Comparison of ENCODE assay signal across 1 cellular context in the genomic region with DNA sequence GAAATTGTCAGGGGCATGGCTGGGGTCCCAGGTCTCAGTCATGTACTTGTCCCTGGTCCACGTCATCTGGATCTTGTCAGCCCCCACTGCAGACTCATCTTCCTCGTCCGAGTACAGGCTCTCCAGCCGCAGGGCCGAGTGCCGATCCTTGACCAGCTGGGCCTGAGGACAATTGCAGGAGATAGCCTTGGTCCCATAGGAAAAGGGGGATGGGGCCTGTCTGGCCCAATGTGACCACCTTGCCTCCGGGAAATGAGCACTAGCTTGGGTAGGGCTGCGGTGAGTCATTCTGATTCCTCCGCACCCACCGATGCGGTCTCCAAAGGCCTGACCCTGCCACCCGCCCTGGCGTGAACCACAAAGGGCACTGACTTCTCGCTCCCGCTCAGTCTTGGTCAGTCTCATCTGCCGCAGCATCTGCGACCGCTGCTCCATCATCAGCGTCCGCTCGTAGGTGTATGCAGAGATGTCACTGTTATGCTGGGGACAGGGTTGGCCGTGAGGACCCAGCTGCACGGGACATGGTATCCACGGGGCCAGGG.
TF ChIP-seq lines count a peak whose summit lies in the region.

No MANE protein-coding gene starts in this region.

TF ChIP-seq in GM23338, 12 proteins besides CTCF, POLR2A, EP300 and RAD21:
- TF ChIP-seq ZNF114 (CRISPR knock-in tag; IDR thresholded peaks at IDR 0.05) (no peak), CREB1 (CRISPR knock-in tag; IDR thresholded peaks at IDR 0.05; ENCODE audit: low read depth) (no peak), POLR2AphosphoS5 (IDR thresholded peaks at IDR 0.05; ENCODE audit: low read depth) (no peak; the same call in 1 of the 2 replicates), EZH2 (IDR thresholded peaks at IDR 0.05; ENCODE audit: low read depth, unreplicated experiment) (no peak)
- TF ChIP-seq, protein P1, sequence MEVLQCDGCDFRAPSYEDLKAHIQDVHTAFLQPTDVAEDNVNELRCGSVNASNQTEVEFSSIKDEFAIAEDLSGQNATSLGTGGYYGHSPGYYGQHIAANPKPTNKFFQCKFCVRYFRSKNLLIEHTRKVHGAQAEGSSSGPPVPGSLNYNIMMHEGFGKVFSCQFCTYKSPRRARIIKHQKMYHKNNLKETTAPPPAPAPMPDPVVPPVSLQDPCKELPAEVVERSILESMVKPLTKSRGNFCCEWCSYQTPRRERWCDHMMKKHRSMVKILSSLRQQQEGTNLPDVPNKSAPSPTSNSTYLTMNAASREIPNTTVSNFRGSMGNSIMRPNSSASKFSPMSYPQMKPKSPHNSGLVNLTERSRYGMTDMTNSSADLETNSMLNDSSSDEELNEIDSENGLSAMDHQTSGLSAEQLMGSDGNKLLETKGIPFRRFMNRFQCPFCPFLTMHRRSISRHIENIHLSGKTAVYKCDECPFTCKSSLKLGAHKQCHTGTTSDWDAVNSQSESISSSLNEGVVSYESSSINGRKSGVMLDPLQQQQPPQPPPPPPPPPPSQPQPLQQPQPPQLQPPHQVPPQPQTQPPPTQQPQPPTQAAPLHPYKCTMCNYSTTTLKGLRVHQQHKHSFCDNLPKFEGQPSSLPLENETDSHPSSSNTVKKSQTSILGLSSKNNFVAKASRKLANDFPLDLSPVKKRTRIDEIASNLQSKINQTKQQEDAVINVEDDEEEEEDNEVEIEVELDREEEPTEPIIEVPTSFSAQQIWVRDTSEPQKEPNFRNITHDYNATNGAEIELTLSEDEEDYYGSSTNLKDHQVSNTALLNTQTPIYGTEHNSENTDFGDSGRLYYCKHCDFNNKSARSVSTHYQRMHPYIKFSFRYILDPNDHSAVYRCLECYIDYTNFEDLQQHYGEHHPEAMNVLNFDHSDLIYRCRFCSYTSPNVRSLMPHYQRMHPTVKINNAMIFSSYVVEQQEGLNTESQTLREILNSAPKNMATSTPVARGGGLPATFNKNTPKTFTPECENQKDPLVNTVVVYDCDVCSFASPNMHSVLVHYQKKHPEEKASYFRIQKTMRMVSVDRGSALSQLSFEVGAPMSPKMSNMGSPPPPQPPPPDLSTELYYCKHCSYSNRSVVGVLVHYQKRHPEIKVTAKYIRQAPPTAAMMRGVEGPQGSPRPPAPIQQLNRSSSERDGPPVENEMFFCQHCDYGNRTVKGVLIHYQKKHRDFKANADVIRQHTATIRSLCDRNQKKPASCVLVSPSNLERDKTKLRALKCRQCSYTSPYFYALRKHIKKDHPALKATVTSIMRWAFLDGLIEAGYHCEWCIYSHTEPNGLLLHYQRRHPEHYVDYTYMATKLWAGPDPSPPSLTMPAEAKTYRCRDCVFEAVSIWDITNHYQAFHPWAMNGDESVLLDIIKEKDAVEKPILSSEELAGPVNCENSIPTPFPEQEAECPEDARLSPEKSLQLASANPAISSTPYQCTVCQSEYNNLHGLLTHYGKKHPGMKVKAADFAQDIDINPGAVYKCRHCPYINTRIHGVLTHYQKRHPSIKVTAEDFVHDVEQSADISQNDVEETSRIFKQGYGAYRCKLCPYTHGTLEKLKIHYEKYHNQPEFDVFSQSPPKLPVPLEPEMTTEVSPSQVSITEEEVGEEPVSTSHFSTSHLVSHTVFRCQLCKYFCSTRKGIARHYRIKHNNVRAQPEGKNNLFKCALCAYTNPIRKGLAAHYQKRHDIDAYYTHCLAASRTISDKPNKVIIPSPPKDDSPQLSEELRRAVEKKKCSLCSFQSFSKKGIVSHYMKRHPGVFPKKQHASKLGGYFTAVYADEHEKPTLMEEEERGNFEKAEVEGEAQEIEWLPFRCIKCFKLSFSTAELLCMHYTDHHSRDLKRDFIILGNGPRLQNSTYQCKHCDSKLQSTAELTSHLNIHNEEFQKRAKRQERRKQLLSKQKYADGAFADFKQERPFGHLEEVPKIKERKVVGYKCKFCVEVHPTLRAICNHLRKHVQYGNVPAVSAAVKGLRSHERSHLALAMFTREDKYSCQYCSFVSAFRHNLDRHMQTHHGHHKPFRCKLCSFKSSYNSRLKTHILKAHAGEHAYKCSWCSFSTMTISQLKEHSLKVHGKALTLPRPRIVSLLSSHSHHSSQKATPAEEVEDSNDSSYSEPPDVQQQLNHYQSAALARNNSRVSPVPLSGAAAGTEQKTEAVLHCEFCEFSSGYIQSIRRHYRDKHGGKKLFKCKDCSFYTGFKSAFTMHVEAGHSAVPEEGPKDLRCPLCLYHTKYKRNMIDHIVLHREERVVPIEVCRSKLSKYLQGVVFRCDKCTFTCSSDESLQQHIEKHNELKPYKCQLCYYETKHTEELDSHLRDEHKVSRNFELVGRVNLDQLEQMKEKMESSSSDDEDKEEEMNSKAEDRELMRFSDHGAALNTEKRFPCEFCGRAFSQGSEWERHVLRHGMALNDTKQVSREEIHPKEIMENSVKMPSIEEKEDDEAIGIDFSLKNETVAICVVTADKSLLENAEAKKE (CRISPR knock-in tag; IDR thresholded peaks at IDR 0.05), result no peak
